Comparison of ENCODE assay signal across 8 cellular contexts in the genomic region with DNA sequence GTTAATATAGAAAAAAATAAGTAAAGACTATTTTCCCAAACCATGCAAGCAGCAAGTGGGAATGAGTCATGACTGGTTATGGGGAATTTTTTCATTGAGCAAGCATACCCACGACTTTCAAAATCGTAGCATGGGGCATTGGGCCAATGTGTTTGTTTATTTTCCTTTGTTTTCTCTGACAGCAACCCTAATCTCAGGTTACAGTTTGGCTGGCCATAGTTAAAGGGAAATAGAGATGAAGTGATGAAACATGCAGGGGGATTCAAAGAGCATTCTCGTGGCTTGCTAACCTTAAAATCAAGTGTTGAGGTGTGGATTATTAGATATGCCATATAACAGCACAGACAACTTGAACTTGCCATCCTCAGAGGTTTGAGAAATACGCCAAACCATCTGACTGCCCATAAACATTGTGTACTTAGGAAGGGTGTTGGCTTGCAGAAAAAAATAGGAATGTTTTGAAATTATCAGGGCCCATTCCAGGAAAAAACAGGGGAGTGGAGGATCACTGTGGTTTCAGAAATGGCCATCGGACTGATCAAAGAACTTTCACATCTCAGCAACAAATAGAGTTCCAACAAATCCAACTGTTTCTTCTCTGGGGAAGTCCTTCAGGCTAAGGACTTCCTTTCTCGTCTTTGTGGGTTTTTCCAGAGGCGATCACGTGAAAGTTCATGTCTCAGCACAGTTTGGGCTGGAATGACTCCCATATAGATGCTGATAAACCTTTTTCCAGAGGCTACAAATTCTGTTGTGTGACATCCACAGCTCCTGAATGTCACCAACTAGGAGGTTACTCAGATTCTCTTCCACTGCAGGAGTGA.
DNase-seq lines count a peak whose midpoint lies in the region; ATAC-seq lines count a peak whose summit lies in the region.

No MANE protein-coding gene starts in this region.

- peaks cover 7% of the 10 kb centered on the region for H3K4me1 ChIP-seq in right cardiac atrium (ENCODE audit: control insufficient read depth, insufficient read depth, low read length)
- H3K4me1 ChIP-seq in thymus (ENCODE audit: control insufficient read depth, insufficient read depth, low read length), result no peaks in the 10 kb centered on the region

- intact Hi-C loops in right cardiac atrium (cut with DNase I), result no loop called here

- H3K27ac ChIP-seq in right cardiac atrium (ENCODE audit: low read length) (peak overlapping the region; percentile 44), thymus (ENCODE audit: low read depth) (peak overlapping the region; percentile 33)

- H3K27me3 ChIP-seq in right cardiac atrium (ENCODE audit: control insufficient read depth, insufficient read depth) (no peaks in the 10 kb centered on the region), thymus (ENCODE audit: control insufficient read depth, insufficient read depth) (no peaks in the 10 kb centered on the region)

- H3K36me3 ChIP-seq in thymus (ENCODE audit: control insufficient read depth, insufficient read depth), result no peaks in the 10 kb centered on the region

- peak; percentile 70 to 79 for ATAC-seq in right cardiac atrium

- H3K4me3 ChIP-seq in right cardiac atrium (ENCODE audit: low read length) (no peak overlapping the region), thymus (ENCODE audit: low read length) (no peak overlapping the region)

- 17% methylated on average over 8 of the region's 8 CpGs for WGBS in right cardiac atrium
- whole genome bisulfite sequencing in thymus, result 78% methylated on average over 8 of the region's 8 CpGs

- no peaks in the 10 kb centered on the region for H3K9me3 ChIP-seq in right cardiac atrium (ENCODE audit: control insufficient read depth, low read length)
- H3K9me3 ChIP-seq in thymus (ENCODE audit: control insufficient read depth), result no peaks in the 10 kb centered on the region

- peak; percentile 35 for DNase-seq in NCI-H510A treated with DMSO at 0.1 percent for 48 hours (lab: John Stamatoyannopoulos, UW)
- DNase-seq in NCI-H510A (lab: John Stamatoyannopoulos, UW), result no peak
- DNase-seq in SW480 (ENCODE audit: low spot score), result peak; percentile 89
- DNase-seq in right cardiac atrium, result peak in 1 of 3 donors; percentile 33
- DNase-seq in AML-193 (lab: John Stamatoyannopoulos, UW), result no peak
- DNase-seq in SK-N-DZ (ENCODE audit: low spot score), result no peak
- DNase-seq in NCI-H1436 (lab: John Stamatoyannopoulos, UW), result no peak

Comparison
In these comparisons a context has a peak if more than half of its experiments do, and no peak if none do; other contexts are left out.
1. DNase-seq: peak in NCI-H510A treated with DMSO at 0.1 percent for 48 hours (single experiment) and SW480 (single experiment); none in NCI-H510A (single experiment), AML-193 (0 of 2), SK-N-DZ (single experiment) and NCI-H1436 (single experiment).